27 cellular contexts compared by ENCODE assay signal in the genomic region with DNA sequence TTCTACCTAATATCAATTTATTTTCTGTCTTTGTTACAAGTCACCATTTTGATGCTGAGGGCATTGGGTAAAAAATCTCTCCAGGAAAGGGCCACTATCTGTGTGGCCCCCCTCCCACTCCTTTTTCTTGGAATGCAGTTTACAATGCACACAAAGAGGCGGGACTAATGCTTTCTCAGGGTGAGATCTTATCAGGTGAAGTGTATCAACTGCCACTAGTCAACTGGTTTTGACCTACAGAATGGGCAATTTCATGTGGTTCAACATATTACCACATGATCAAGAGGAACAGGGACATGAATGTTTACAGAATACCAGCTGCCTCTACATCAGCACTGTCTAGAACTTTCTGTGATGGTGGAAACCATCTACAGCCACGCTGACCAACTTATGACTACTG. TPM values are rescaled to one million over a fixed set of nuclear protein-coding genes. Genes with fewer than 3 reads are reported as not detected.
DNase-seq lines count a peak whose midpoint lies in the region; ATAC-seq and TF ChIP-seq lines count a peak whose summit lies in the region.
"Had no signal": no experiment of that assay in that cellular context is flagged by ENCODE, and none has a peak within 500 bp of the region (broad histone marks: within the 10 kb centered on the region; RNA-seq: fewer than 3 reads in every experiment).

No MANE protein-coding gene starts in this region.

- H3K4me3 ChIP-seq in hepatocyte, result no peak overlapping the region
- no peak overlapping the region for H3K4me3 ChIP-seq in thoracic aorta
- H3K4me3 ChIP-seq: adrenal gland, coronary artery, upper lobe of right lung had no signal

- intact Hi-C loops in activated CD4-positive, alpha-beta T cell treated with anti-CD3 and anti-CD28 coated beads, Interleukin-2, amount 10 ng/mL, durations not matched to agents 24 days and 14 days (cut with micrococcal nuclease), result no loop called here
- intact Hi-C loops in left colon (cut with DNase I, micrococcal nuclease), result no loop called here

- ATAC-seq in thoracic aorta (ENCODE audit: insufficient number of reproducible peaks, low FRiP score, low read depth) (no peak), left colon (no peak)
- ATAC-seq: HCT116, upper lobe of right lung had no signal

- H3K4me1 ChIP-seq in hepatocyte (ENCODE audit: insufficient read depth) (peaks cover 49% of the 10 kb centered on the region), thoracic aorta (ENCODE audit: control insufficient read depth in 1 of 2, low read depth in 2 of 2) (peaks cover 30 to 59% of the 10 kb centered on the region in 2 donors)

- peaks cover 78% of the 10 kb centered on the region for H3K79me2 ChIP-seq in hepatocyte

- no peak overlapping the region for H2AFZ ChIP-seq in hepatocyte

- no peaks in the 10 kb centered on the region for H3K9me2 ChIP-seq in hepatocyte (replicated peaks; ENCODE audit: insufficient read depth)

- peak overlapping the region; percentile 99 for H3K27ac ChIP-seq in hepatocyte
- peak overlapping the region; percentile 24 to 91 for H3K27ac ChIP-seq in thoracic aorta

- WGBS in hepatocyte (ENCODE audit: low lambda C conversion rate, missing lambda C conversion rate), result 71% methylated on average over 2 of the region's 2 CpGs

- peak overlapping the region; percentile 48 for H3K27ac Mint-ChIP-seq in activated CD4-positive, alpha-beta T cell treated with anti-CD3 and anti-CD28 coated beads, Interleukin-2, amount 10 ng/mL, durations not matched to agents 24 days and 14 days
- H3K27ac Mint-ChIP-seq in activated T-cell treated with anti-CD3 and anti-CD28 coated beads, Interleukin-2, amount 50 U/mL, for 24 hours, result no peak overlapping the region
- no peak overlapping the region for H3K27ac Mint-ChIP-seq in glutamatergic neuron (ENCODE audit: unreplicated experiment)

- H3K36me3 ChIP-seq in hepatocyte (replicated peaks; ENCODE audit: insufficient read depth, low read depth) (no peaks in the 10 kb centered on the region), thoracic aorta (peaks cover 4% of the 10 kb centered on the region)

- H3K4me2 ChIP-seq in hepatocyte, result peak overlapping the region; percentile 82

- no peak for TF ChIP-seq CTCF in hepatocyte (IDR thresholded peaks at IDR 0.05; ENCODE audit: poor library complexity)
- TF ChIP-seq CTCF in thoracic aorta (IDR thresholded peaks at IDR 0.05), result no peak
- no peak for TF ChIP-seq CTCF in glutamatergic neuron (IDR thresholded peaks at IDR 0.05; ENCODE audit: partially characterized antibody, unreplicated experiment)

- H3K27me3 Mint-ChIP-seq in activated CD4-positive, alpha-beta T cell treated with anti-CD3 and anti-CD28 coated beads, Interleukin-2, amount 10 ng/mL, durations not matched to agents 24 days and 14 days, result peaks cover 5% of the 10 kb centered on the region
- H3K27me3 Mint-ChIP-seq in activated T-cell treated with anti-CD3 and anti-CD28 coated beads, Interleukin-2, amount 50 U/mL, for 24 hours, result no peaks in the 10 kb centered on the region
- H3K27me3 Mint-ChIP-seq in glutamatergic neuron (ENCODE audit: unreplicated experiment), result peaks cover 10% of the 10 kb centered on the region

- peaks cover 25% of the 10 kb centered on the region for H3K4me1 Mint-ChIP-seq in activated CD4-positive, alpha-beta T cell treated with anti-CD3 and anti-CD28 coated beads, Interleukin-2, amount 10 ng/mL, durations not matched to agents 24 days and 14 days
- H3K4me1 Mint-ChIP-seq in activated T-cell treated with anti-CD3 and anti-CD28 coated beads, Interleukin-2, amount 50 U/mL, for 24 hours (ENCODE audit: low read depth), result peaks cover 27% of the 10 kb centered on the region
- H3K4me1 Mint-ChIP-seq in glutamatergic neuron (ENCODE audit: low read depth, unreplicated experiment), result peaks cover 9% of the 10 kb centered on the region

- peaks cover 77% of the 10 kb centered on the region for H4K20me1 ChIP-seq in hepatocyte (ENCODE audit: insufficient read depth, poor library complexity, severe bottlenecking)

- H3K9me3 ChIP-seq in hepatocyte (ENCODE audit: low read depth), result no peaks in the 10 kb centered on the region
- no peaks in the 10 kb centered on the region for H3K9me3 ChIP-seq in thoracic aorta
- H3K9me3 ChIP-seq: adrenal gland, upper lobe of right lung had no signal

- no peak overlapping the region for H3K4me3 Mint-ChIP-seq in activated CD4-positive, alpha-beta T cell treated with anti-CD3 and anti-CD28 coated beads, Interleukin-2, amount 10 ng/mL, durations not matched to agents 24 days and 14 days
- no peak overlapping the region for H3K4me3 Mint-ChIP-seq in activated T-cell treated with anti-CD3 and anti-CD28 coated beads, Interleukin-2, amount 50 U/mL, for 24 hours
- H3K4me3 Mint-ChIP-seq in glutamatergic neuron (ENCODE audit: unreplicated experiment), result no peak overlapping the region

- no peaks in the 10 kb centered on the region for H3K27me3 ChIP-seq in hepatocyte
- H3K27me3 ChIP-seq in thoracic aorta (replicated peaks; ENCODE audit: insufficient read depth), result no peaks in the 10 kb centered on the region
- H3K27me3 ChIP-seq: adrenal gland, upper lobe of right lung had no signal

- DNase-seq in activated CD4-positive, alpha-beta T cell treated with anti-CD3 and anti-CD28 coated beads, Interleukin-2, amount 10 ng/mL, durations not matched to agents 24 days and 14 days, result no peak
- no peak for DNase-seq in activated CD4-positive, alpha-beta T cell treated with anti-CD3 and anti-CD28 coated beads for 4 hours
- DNase-seq in NCI-H69 (lab: John Stamatoyannopoulos, UW), result peak; percentile 13
- no peak for DNase-seq in hepatocyte (ENCODE audit: low spot score)
- DNase-seq in thoracic aorta (ENCODE audit: low spot score), result no peak
- DNase-seq in activated T-cell treated with anti-CD3 and anti-CD28 coated beads, Interleukin-2, amount 50 U/mL, for 24 hours, result no peak
- no peak for DNase-seq in glutamatergic neuron
- DNase-seq in left colon, result no peak
- DNase-seq: activated CD4-positive, alpha-beta T cell treated with anti-CD3 and anti-CD28 coated beads, Interleukin-2, amount 50 U/mL, for 1 hour; Calu3; Karpas-422; NCI-H1092 treated with DMSO at 0.1 percent for 48 hours; NCI-H1930; NCI-H345; occipital lobe; Right ventricle myocardium superior; stimulated activated CD4-positive, alpha-beta T cell treated with anti-CD3 and anti-CD28 coated beads, Interleukin-12 subunit alpha, Interleukin-12 subunit beta, amount 100 ng/mL, for 4 hours; upper lobe of right lung had no signal

- peaks cover 17% of the 10 kb centered on the region for H3K36me3 Mint-ChIP-seq in activated CD4-positive, alpha-beta T cell treated with anti-CD3 and anti-CD28 coated beads, Interleukin-2, amount 10 ng/mL, durations not matched to agents 24 days and 14 days (ENCODE audit: low read depth)
- peaks cover 33% of the 10 kb centered on the region for H3K36me3 Mint-ChIP-seq in activated T-cell treated with anti-CD3 and anti-CD28 coated beads, Interleukin-2, amount 50 U/mL, for 24 hours (ENCODE audit: low read depth)
- no peaks in the 10 kb centered on the region for H3K36me3 Mint-ChIP-seq in glutamatergic neuron (ENCODE audit: unreplicated experiment)

- no peaks in the 10 kb centered on the region for H3K9me3 Mint-ChIP-seq in activated CD4-positive, alpha-beta T cell treated with anti-CD3 and anti-CD28 coated beads, Interleukin-2, amount 10 ng/mL, durations not matched to agents 24 days and 14 days
- no peaks in the 10 kb centered on the region for H3K9me3 Mint-ChIP-seq in activated T-cell treated with anti-CD3 and anti-CD28 coated beads, Interleukin-2, amount 50 U/mL, for 24 hours
- H3K9me3 Mint-ChIP-seq in glutamatergic neuron (ENCODE audit: unreplicated experiment), result peaks cover 11% of the 10 kb centered on the region

RNA-seq across cellular contexts. Expression of gene RRBP1, which starts 3.7 kb away (rescaled TPM):
- total RNA-seq in activated CD4-positive, alpha-beta T cell treated with anti-CD3 and anti-CD28 coated beads, Interleukin-2, amount 10 ng/mL, durations not matched to agents 24 days and 14 days, result 47.5 and 49.9 TPM in 2 replicates
- total RNA-seq in hepatocyte, result 182 and 193 TPM in 2 replicates
- polyA plus RNA-seq in hepatocyte, result 242 and 274 TPM in 2 replicates
- total RNA-seq in thoracic aorta, result 100 to 1,000 TPM; 113 to 163 TPM
- 63.3 TPM for total RNA-seq in glutamatergic neuron (ENCODE audit: unreplicated experiment)
- total RNA-seq in left colon, result 100 to 1,000 TPM; 357 to 460 TPM

RNA-seq across cellular contexts. Expression of gene BANF2, which starts 21.5 kb away (rescaled TPM):
- total RNA-seq in activated CD4-positive, alpha-beta T cell treated with anti-CD3 and anti-CD28 coated beads, Interleukin-2, amount 10 ng/mL, durations not matched to agents 24 days and 14 days, result not detected in 2 replicates
- total RNA-seq in hepatocyte, result not detected in 2 replicates
- not detected in 2 replicates for polyA plus RNA-seq in hepatocyte
- total RNA-seq in thoracic aorta, result not detected
- not detected for total RNA-seq in glutamatergic neuron (ENCODE audit: unreplicated experiment)
- total RNA-seq in left colon, result not detected
- total RNA-seq: adrenal gland, bronchial epithelial cell, Calu3, HT1080, kidney epithelial cell, lung microvascular endothelial cell, occipital lobe, OCI-LY7, Right ventricle myocardium superior, upper lobe of right lung had no signal
- polyA plus RNA-seq: adrenal gland, BJ had no signal
